In the genomic region with DNA sequence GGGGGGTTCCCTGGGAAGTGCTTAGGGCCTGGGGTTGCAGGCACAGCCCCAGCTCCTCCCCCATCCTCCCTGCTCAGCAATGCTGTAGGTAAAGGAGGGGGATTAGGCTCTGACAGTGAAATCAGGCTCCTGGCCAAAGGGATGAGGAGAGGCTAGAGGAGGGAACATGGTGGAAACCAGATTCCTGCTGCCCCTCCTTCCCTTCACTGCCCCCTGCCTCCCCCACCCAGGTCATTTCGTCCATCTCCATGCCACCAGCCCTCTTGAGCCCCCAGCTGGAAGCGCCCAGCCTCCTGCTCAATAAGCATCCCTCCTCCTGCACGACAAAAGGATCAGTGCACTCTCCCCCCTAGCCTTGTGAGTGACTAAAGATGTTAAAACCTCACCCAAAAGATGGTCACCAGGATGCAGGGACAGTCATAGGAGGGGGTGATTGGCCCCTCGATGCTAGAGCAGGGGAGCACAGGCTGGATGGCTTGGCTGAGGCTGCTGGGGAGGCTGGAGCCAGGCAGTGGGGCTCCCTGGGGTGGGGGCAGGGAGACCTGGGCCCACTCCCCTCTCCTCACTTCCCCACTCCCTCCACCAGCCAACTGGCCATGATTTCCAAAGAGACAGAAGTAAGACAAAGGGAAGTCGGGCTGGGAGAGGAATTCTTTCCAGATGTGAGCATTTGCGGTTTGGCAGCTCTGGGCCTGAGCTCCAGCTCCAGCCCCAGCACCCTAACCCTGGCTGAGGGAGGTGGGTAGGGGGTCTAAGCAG, we compare ENCODE assay signal across 9 cellular contexts.
DNase-seq lines count a peak whose midpoint lies in the region; TF ChIP-seq lines count a peak whose summit lies in the region.
"Had no signal": no experiment of that assay in that cellular context is flagged by ENCODE, and none has a peak within 500 bp of the region (broad histone marks: within the 10 kb centered on the region; RNA-seq: fewer than 3 reads in every experiment).

No MANE protein-coding gene starts in this region.

- peaks cover 3% of the 10 kb centered on the region for H3K27me3 Mint-ChIP-seq in nephron progenitor cell (ENCODE audit: low read depth, poor library complexity)

- peaks cover 82% of the 10 kb centered on the region for H3K4me1 Mint-ChIP-seq in nephron progenitor cell

- H3K4me1 ChIP-seq in adipocyte (ENCODE audit: control insufficient read depth, insufficient read depth, low read length) = peaks cover 85% of the 10 kb centered on the region

- peak overlapping the region; percentile 83 for H3K9ac ChIP-seq in adipocyte (ENCODE audit: low read length)

- H3K9me3 Mint-ChIP-seq in nephron progenitor cell = no peaks in the 10 kb centered on the region

- peaks cover 14% of the 10 kb centered on the region for H3K36me3 Mint-ChIP-seq in nephron progenitor cell (ENCODE audit: low read depth)

- DNase-seq in ELR (ENCODE audit: low read depth) (peak; percentile 51), adipocyte (ENCODE audit: low read depth) (peak; percentile 91), nephron progenitor cell (no peak), NCI-H1436 (lab: John Stamatoyannopoulos, UW) (no peak), NCI-H226 (no peak)
- no peak for DNase-seq in activated naive CD4-positive, alpha-beta T cell treated with Interleukin-2 at 50 U/mL for 16 hours
- DNase-seq: activated effector memory CD4-positive, alpha-beta T cell treated with Interleukin-2 at 50 U/mL for 16 hours; DND-41; NCI-H187 treated with DMSO at 0.1 percent for 48 hours had no signal

- H3K27me3 ChIP-seq in adipocyte (replicated peaks; ENCODE audit: control insufficient read depth, insufficient read depth, low read length) = no peaks in the 10 kb centered on the region

- H3K36me3 ChIP-seq in adipocyte (ENCODE audit: control insufficient read depth, insufficient read depth, low read length, severe bottlenecking) = no peaks in the 10 kb centered on the region

- no peak for TF ChIP-seq CTCF in nephron progenitor cell (IDR thresholded peaks at IDR 0.05)

- H3K4me3 ChIP-seq in adipocyte (ENCODE audit: low read length) = no peak overlapping the region

- no peaks in the 10 kb centered on the region for H3K9me3 ChIP-seq in adipocyte (ENCODE audit: control insufficient read depth, low read length)

- peak overlapping the region; percentile 97 for H3K27ac Mint-ChIP-seq in nephron progenitor cell

- peak overlapping the region; percentile 95 for H3K4me3 Mint-ChIP-seq in nephron progenitor cell

Comparison
In these comparisons a context has a peak if more than half of its experiments do, and no peak if none do; other contexts are left out.
1. DNase-seq: peak in ELR (single experiment) and adipocyte (single experiment); none in nephron progenitor cell (single experiment), NCI-H1436 (single experiment), activated naive CD4-positive, alpha-beta T cell treated with Interleukin-2 at 50 U/mL for 16 hours (single experiment) and NCI-H226 (single experiment).